1 cellular context compared by ENCODE assay signal in the genomic region with DNA sequence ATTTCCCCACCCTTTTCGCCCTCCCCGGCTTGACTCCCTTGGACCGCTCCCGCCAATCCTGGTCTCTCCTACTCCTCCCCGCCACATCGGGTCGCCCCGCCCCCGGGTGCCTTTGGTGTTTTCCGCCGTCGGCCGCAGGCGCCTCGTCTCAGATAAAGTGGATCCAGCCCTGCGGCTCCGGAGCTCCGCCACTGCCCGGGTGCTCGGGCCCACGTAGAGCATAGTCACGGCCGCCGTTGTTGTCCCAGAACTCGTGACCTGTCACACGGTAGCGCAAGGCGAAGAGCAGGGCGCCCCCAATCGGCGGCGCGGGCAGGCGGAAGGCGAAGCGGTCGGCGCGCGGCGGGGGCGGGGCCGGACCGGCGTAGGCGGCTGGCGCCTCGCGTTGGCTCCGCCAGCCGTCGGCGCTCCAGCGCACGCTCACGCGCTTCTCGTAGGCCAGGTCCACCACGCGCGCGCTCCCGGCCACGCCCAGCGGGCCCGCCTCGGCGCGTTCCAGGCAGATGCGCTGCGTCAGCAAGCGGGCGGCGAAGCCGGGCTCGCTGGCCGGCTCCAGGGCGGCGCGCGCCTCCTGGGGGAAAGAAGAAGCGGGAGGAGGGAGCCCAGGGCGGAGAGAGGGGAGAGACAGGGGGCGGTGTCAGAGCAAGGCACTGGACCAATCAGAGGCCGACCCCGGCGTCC.
TF ChIP-seq lines count a peak whose summit lies in the region.

No MANE protein-coding gene starts in this region.

TF ChIP-seq in HepG2, 621 proteins besides CTCF, POLR2A, EP300 and RAD21 (continued from another document and continues in another):
- TF ChIP-seq, protein P1, sequence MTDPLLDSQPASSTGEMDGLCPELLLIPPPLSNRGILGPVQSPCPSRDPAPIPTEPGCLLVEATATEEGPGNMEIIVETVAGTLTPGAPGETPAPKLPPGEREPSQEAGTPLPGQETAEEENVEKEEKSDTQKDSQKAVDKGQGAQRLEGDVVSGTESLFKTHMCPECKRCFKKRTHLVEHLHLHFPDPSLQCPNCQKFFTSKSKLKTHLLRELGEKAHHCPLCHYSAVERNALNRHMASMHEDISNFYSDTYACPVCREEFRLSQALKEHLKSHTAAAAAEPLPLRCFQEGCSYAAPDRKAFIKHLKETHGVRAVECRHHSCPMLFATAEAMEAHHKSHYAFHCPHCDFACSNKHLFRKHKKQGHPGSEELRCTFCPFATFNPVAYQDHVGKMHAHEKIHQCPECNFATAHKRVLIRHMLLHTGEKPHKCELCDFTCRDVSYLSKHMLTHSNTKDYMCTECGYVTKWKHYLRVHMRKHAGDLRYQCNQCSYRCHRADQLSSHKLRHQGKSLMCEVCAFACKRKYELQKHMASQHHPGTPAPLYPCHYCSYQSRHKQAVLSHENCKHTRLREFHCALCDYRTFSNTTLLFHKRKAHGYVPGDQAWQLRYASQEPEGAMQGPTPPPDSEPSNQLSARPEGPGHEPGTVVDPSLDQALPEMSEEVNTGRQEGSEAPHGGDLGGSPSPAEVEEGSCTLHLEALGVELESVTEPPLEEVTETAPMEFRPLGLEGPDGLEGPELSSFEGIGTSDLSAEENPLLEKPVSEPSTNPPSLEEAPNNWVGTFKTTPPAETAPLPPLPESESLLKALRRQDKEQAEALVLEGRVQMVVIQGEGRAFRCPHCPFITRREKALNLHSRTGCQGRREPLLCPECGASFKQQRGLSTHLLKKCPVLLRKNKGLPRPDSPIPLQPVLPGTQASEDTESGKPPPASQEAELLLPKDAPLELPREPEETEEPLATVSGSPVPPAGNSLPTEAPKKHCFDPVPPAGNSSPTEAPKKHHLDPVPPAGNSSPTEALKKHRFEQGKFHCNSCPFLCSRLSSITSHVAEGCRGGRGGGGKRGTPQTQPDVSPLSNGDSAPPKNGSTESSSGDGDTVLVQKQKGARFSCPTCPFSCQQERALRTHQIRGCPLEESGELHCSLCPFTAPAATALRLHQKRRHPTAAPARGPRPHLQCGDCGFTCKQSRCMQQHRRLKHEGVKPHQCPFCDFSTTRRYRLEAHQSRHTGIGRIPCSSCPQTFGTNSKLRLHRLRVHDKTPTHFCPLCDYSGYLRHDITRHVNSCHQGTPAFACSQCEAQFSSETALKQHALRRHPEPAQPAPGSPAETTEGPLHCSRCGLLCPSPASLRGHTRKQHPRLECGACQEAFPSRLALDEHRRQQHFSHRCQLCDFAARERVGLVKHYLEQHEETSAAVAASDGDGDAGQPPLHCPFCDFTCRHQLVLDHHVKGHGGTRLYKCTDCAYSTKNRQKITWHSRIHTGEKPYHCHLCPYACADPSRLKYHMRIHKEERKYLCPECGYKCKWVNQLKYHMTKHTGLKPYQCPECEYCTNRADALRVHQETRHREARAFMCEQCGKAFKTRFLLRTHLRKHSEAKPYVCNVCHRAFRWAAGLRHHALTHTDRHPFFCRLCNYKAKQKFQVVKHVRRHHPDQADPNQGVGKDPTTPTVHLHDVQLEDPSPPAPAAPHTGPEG (CRISPR knock-in tag; IDR thresholded peaks at IDR 0.05), result peak; percentile 80
- TF ChIP-seq, protein P2, sequence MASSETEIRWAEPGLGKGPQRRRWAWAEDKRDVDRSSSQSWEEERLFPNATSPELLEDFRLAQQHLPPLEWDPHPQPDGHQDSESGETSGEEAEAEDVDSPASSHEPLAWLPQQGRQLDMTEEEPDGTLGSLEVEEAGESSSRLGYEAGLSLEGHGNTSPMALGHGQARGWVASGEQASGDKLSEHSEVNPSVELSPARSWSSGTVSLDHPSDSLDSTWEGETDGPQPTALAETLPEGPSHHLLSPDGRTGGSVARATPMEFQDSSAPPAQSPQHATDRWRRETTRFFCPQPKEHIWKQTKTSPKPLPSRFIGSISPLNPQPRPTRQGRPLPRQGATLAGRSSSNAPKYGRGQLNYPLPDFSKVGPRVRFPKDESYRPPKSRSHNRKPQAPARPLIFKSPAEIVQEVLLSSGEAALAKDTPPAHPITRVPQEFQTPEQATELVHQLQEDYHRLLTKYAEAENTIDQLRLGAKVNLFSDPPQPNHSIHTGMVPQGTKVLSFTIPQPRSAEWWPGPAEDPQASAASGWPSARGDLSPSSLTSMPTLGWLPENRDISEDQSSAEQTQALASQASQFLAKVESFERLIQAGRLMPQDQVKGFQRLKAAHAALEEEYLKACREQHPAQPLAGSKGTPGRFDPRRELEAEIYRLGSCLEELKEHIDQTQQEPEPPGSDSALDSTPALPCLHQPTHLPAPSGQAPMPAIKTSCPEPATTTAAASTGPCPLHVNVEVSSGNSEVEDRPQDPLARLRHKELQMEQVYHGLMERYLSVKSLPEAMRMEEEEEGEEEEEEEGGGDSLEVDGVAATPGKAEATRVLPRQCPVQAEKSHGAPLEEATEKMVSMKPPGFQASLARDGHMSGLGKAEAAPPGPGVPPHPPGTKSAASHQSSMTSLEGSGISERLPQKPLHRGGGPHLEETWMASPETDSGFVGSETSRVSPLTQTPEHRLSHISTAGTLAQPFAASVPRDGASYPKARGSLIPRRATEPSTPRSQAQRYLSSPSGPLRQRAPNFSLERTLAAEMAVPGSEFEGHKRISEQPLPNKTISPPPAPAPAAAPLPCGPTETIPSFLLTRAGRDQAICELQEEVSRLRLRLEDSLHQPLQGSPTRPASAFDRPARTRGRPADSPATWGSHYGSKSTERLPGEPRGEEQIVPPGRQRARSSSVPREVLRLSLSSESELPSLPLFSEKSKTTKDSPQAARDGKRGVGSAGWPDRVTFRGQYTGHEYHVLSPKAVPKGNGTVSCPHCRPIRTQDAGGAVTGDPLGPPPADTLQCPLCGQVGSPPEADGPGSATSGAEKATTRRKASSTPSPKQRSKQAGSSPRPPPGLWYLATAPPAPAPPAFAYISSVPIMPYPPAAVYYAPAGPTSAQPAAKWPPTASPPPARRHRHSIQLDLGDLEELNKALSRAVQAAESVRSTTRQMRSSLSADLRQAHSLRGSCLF (CRISPR knock-in tag; IDR thresholded peaks at IDR 0.05; ENCODE audit: borderline replicate concordance), result no peak
- TF ChIP-seq KLF13 (CRISPR knock-in tag; IDR thresholded peaks at IDR 0.05) (no peak), ATAD3A (CRISPR knock-in tag; IDR thresholded peaks at IDR 0.05) (0 out of 2 replicates have a peak, but pooled peaks have one; percentile 90), ZNF577 (CRISPR knock-in tag; IDR thresholded peaks at IDR 0.05; ENCODE audit: borderline replicate concordance, low read depth) (no peak), CBX5 (CRISPR knock-in tag; IDR thresholded peaks at IDR 0.05; ENCODE audit: borderline replicate concordance) (peak; percentile 94; the same call in 1 of the 2 replicates), KMT2A (CRISPR knock-in tag; IDR thresholded peaks at IDR 0.05) (peak; percentile 61; the same call in 1 of the 2 replicates), ZNF781 (CRISPR knock-in tag; IDR thresholded peaks at IDR 0.05; ENCODE audit: borderline replicate concordance, not compliant biosample characterization) (no peak), BHLHE40 (IDR thresholded peaks at IDR 0.05; ENCODE audit: low read length) (peak; percentile 87), TSC22D2 (CRISPR knock-in tag; IDR thresholded peaks at IDR 0.05; ENCODE audit: borderline replicate concordance) (peak; percentile 96), PLRG1 (conservative IDR thresholded peaks at IDR 0.05) (no peak), SOX13 (IDR thresholded peaks at IDR 0.05) (peak; percentile 77; the same call in 1 of the 2 replicates), SOX13 (CRISPR knock-in tag; conservative IDR thresholded peaks at IDR 0.05 in 1 of 2, IDR thresholded peaks at IDR 0.05 in 1 of 2) (peak in 1 of 2 experiments; percentile 76; a peak in 1 of 4 replicates), ZSCAN31 (CRISPR knock-in tag; IDR thresholded peaks at IDR 0.05; ENCODE audit: low read depth) (peak; percentile 87), MAFK (conservative IDR thresholded peaks at IDR 0.05 in 1 of 2, IDR thresholded peaks at IDR 0.05 in 1 of 2; ENCODE audit: low read length in 2 of 2) (peak; percentile 95 to 99), SALL1 (CRISPR knock-in tag; IDR thresholded peaks at IDR 0.05) (peak; percentile 94), PAWR (CRISPR knock-in tag; IDR thresholded peaks at IDR 0.05; ENCODE audit: borderline replicate concordance) (no peak), ZNF546 (CRISPR knock-in tag; conservative IDR thresholded peaks at IDR 0.05) (no peak), HMGA1 (CRISPR knock-in tag; conservative IDR thresholded peaks at IDR 0.05) (no peak), KAT2B (IDR thresholded peaks at IDR 0.05; ENCODE audit: borderline replicate concordance, low read depth, low read length) (0 out of 2 replicates have a peak, but pooled peaks have one; percentile 3), ARNT2 (CRISPR knock-in tag; IDR thresholded peaks at IDR 0.05; ENCODE audit: low read depth) (peak; percentile 96), CCDC6 (CRISPR knock-in tag; IDR thresholded peaks at IDR 0.05) (no peak), ZMAT3 (CRISPR knock-in tag; conservative IDR thresholded peaks at IDR 0.05) (no peak; the same call in 1 of the 2 replicates), ZNF451 (CRISPR knock-in tag; IDR thresholded peaks at IDR 0.05) (no peak; the same call in none of the 2 replicates), ATF7-NPFF (CRISPR knock-in tag; IDR thresholded peaks at IDR 0.05; ENCODE audit: low read depth) (peak; percentile 90), ZNF652 (CRISPR knock-in tag; IDR thresholded peaks at IDR 0.05; ENCODE audit: borderline replicate concordance, low read depth) (no peak; the same call in 1 of the 2 replicates), HNRNPLL (IDR thresholded peaks at IDR 0.05; ENCODE audit: low read depth, low read length, poor library complexity, severe bottlenecking) (peak; percentile 89), ZNF547 (CRISPR knock-in tag; IDR thresholded peaks at IDR 0.05) (no peak; the same call in 1 of the 2 replicates), ZSCAN30 (CRISPR knock-in tag; IDR thresholded peaks at IDR 0.05) (no peak), ZNF776 (CRISPR knock-in tag; IDR thresholded peaks at IDR 0.05) (no peak; the same call in 1 of the 2 replicates), RORA (CRISPR knock-in tag; IDR thresholded peaks at IDR 0.05) (no peak), ZNF703 (CRISPR knock-in tag; IDR thresholded peaks at IDR 0.05; ENCODE audit: borderline replicate concordance) (no peak), ZNF232 (CRISPR knock-in tag; IDR thresholded peaks at IDR 0.05; ENCODE audit: borderline replicate concordance) (peak; percentile 89; the same call in 1 of the 2 replicates), SALL2 (CRISPR knock-in tag; IDR thresholded peaks at IDR 0.05) (peak; percentile 68; the same call in 1 of the 2 replicates), YY1 (IDR thresholded peaks at IDR 0.05; ENCODE audit: insufficient read depth, insufficient replicate concordance, low read depth, low read length) (peak; percentile 90), RAD51 (IDR thresholded peaks at IDR 0.05; ENCODE audit: borderline replicate concordance) (no peak)
- TF ChIP-seq, protein P3, sequence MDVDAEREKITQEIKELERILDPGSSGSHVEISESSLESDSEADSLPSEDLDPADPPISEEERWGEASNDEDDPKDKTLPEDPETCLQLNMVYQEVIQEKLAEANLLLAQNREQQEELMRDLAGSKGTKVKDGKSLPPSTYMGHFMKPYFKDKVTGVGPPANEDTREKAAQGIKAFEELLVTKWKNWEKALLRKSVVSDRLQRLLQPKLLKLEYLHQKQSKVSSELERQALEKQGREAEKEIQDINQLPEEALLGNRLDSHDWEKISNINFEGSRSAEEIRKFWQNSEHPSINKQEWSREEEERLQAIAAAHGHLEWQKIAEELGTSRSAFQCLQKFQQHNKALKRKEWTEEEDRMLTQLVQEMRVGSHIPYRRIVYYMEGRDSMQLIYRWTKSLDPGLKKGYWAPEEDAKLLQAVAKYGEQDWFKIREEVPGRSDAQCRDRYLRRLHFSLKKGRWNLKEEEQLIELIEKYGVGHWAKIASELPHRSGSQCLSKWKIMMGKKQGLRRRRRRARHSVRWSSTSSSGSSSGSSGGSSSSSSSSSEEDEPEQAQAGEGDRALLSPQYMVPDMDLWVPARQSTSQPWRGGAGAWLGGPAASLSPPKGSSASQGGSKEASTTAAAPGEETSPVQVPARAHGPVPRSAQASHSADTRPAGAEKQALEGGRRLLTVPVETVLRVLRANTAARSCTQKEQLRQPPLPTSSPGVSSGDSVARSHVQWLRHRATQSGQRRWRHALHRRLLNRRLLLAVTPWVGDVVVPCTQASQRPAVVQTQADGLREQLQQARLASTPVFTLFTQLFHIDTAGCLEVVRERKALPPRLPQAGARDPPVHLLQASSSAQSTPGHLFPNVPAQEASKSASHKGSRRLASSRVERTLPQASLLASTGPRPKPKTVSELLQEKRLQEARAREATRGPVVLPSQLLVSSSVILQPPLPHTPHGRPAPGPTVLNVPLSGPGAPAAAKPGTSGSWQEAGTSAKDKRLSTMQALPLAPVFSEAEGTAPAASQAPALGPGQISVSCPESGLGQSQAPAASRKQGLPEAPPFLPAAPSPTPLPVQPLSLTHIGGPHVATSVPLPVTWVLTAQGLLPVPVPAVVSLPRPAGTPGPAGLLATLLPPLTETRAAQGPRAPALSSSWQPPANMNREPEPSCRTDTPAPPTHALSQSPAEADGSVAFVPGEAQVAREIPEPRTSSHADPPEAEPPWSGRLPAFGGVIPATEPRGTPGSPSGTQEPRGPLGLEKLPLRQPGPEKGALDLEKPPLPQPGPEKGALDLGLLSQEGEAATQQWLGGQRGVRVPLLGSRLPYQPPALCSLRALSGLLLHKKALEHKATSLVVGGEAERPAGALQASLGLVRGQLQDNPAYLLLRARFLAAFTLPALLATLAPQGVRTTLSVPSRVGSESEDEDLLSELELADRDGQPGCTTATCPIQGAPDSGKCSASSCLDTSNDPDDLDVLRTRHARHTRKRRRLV (CRISPR knock-in tag; IDR thresholded peaks at IDR 0.05), result no peak
- TF ChIP-seq, protein P4, sequence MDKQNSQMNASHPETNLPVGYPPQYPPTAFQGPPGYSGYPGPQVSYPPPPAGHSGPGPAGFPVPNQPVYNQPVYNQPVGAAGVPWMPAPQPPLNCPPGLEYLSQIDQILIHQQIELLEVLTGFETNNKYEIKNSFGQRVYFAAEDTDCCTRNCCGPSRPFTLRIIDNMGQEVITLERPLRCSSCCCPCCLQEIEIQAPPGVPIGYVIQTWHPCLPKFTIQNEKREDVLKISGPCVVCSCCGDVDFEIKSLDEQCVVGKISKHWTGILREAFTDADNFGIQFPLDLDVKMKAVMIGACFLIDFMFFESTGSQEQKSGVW (CRISPR knock-in tag; IDR thresholded peaks at IDR 0.05; ENCODE audit: borderline replicate concordance), result no peak
- TF ChIP-seq, protein P5, sequence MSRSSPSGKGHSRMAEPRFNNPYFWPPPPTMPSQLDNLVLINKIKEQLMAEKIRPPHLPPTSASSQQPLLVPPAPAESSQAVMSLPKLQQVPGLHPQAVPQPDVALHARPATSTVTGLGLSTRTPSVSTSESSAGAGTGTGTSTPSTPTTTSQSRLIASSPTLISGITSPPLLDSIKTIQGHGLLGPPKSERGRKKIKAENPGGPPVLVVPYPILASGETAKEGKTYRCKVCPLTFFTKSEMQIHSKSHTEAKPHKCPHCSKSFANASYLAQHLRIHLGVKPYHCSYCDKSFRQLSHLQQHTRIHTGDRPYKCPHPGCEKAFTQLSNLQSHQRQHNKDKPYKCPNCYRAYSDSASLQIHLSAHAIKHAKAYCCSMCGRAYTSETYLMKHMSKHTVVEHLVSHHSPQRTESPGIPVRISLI (CRISPR knock-in tag; IDR thresholded peaks at IDR 0.05; ENCODE audit: borderline replicate concordance), result peak; percentile 3; the same call in 1 of the 2 replicates
- TF ChIP-seq, protein P6, sequence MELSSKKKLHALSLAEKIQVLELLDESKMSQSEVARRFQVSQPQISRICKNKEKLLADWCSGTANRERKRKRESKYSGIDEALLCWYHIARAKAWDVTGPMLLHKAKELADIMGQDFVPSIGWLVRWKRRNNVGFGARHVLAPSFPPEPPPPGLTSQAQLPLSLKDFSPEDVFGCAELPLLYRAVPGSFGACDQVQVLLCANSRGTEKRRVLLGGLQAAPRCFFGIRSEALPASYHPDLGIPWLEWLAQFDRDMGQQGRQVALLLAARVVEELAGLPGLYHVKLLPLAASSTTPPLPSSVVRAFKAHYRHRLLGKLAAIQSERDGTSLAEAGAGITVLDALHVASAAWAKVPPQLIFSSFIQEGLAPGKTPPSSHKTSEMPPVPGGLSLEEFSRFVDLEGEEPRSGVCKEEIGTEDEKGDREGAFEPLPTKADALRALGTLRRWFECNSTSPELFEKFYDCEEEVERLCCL (CRISPR knock-in tag; IDR thresholded peaks at IDR 0.05; ENCODE audit: borderline replicate concordance), result no peak
